8 cellular contexts compared by ENCODE assay signal in genomic region chrX:48538641-48539344, GRCh38. TPM values are rescaled to one million over a fixed set of nuclear protein-coding genes. Genes with fewer than 3 reads are reported as not detected.
DNase-seq lines count a peak whose midpoint lies in the region; ATAC-seq and TF ChIP-seq lines count a peak whose summit lies in the region.

No MANE protein-coding gene starts in this region.

- H3K9me3 Mint-ChIP-seq in activated T-cell treated with anti-CD3 and anti-CD28 coated beads, Interleukin-2, amount 50 U/mL, for 4 hours: no peaks in the 10 kb centered on the region

- peak overlapping the region; percentile 91 for H3K4me3 Mint-ChIP-seq in activated T-cell treated with anti-CD3 and anti-CD28 coated beads, Interleukin-2, amount 50 U/mL, for 4 hours

- ATAC-seq in activated T-cell treated with anti-CD3 and anti-CD28 coated beads, Interleukin-2, amount 50 U/mL, for 4 hours: no peak
- no peak for ATAC-seq in lung (ENCODE audit: insufficient read depth, low FRiP score)
- ATAC-seq in GM19351 (IDR thresholded peaks at IDR 0.05; ENCODE audit: unreplicated experiment): no peak
- ATAC-seq in GM18873 (IDR thresholded peaks at IDR 0.05; ENCODE audit: low FRiP score, unreplicated experiment): no peak

- H3K27me3 Mint-ChIP-seq in activated T-cell treated with anti-CD3 and anti-CD28 coated beads, Interleukin-2, amount 50 U/mL, for 4 hours (ENCODE audit: low read depth): no peaks in the 10 kb centered on the region

- H3K4me1 Mint-ChIP-seq in activated T-cell treated with anti-CD3 and anti-CD28 coated beads, Interleukin-2, amount 50 U/mL, for 4 hours (ENCODE audit: low read depth): peaks cover 14% of the 10 kb centered on the region

- H3K36me3 Mint-ChIP-seq in activated T-cell treated with anti-CD3 and anti-CD28 coated beads, Interleukin-2, amount 50 U/mL, for 4 hours (ENCODE audit: insufficient read depth): peaks cover 7% of the 10 kb centered on the region

- no peak for TF ChIP-seq CTCF in ascending aorta (IDR thresholded peaks at IDR 0.05)
- TF ChIP-seq CTCF in lung (IDR thresholded peaks at IDR 0.05; ENCODE audit: control extremely low read depth, extremely low read depth): no peak
- no peak for TF ChIP-seq CTCF in tibial nerve (IDR thresholded peaks at IDR 0.05)
- TF ChIP-seq CTCF in lower leg skin (IDR thresholded peaks at IDR 0.05): no peak

- H3K4me1 ChIP-seq in ascending aorta (no peaks in the 10 kb centered on the region), lung (ENCODE audit: control insufficient read depth in 2 of 2, insufficient read depth in 2 of 2, low read length in 2 of 2) (peaks cover 0 to 3% of the 10 kb centered on the region in 2 donors), tibial nerve (peaks cover 0 to 11% (median 2%) of the 10 kb centered on the region in 4 donors)

- no peak for TF ChIP-seq EP300 in tibial nerve (IDR thresholded peaks at IDR 0.05)

- intact Hi-C loops in ascending aorta (cut with DNase I) (loop anchor here (1.0 to 10.0 kb wide), 7 partner anchors 17 to 376 kb away; partner anchors contain the start of genes EBP, FTSJ1, HDAC6 and PIM2), lower leg skin (cut with DNase I; ENCODE audit: low total_unique reads) (no loop called here)

- peaks cover 0 to 4% of the 10 kb centered on the region in 2 donors for H3K36me3 ChIP-seq in ascending aorta
- no peaks in the 10 kb centered on the region for H3K36me3 ChIP-seq in lung (ENCODE audit: control insufficient read depth in 2 of 2, insufficient read depth in 2 of 2, low read length in 2 of 2)
- H3K36me3 ChIP-seq in tibial nerve: peaks cover 0 to 16% (median 0%) of the 10 kb centered on the region in 3 donors

- TF ChIP-seq POLR2A in tibial nerve (IDR thresholded peaks at IDR 0.05) (no peak), lower leg skin (IDR thresholded peaks at IDR 0.05) (no peak)

- no peaks in the 10 kb centered on the region for H3K27me3 ChIP-seq in ascending aorta
- H3K27me3 ChIP-seq in lung (ENCODE audit: control insufficient read depth, insufficient read depth): no peaks in the 10 kb centered on the region
- H3K27me3 ChIP-seq in tibial nerve: no peaks in the 10 kb centered on the region

- H3K9me3 ChIP-seq in ascending aorta: no peaks in the 10 kb centered on the region
- peaks cover 0 to 3% of the 10 kb centered on the region in 2 donors for H3K9me3 ChIP-seq in lung (ENCODE audit: control insufficient read depth in 2 of 2, insufficient read depth in 1 of 2, low read length in 1 of 2)
- H3K9me3 ChIP-seq in tibial nerve: no peaks in the 10 kb centered on the region

- H3K27ac ChIP-seq in ascending aorta (peak overlapping the region; percentile 79 to 87), lung (ENCODE audit: low read depth in 1 of 2, low read length in 1 of 2) (peak overlapping the region; percentile 65 to 87), tibial nerve (peak overlapping the region; percentile 92 to 97 (median 95))

- no peak for DNase-seq in activated T-cell treated with anti-CD3 and anti-CD28 coated beads, Interleukin-2, amount 50 U/mL, for 4 hours
- no peak for DNase-seq in activated T-cell treated with anti-CD3 and anti-CD28 coated beads, Interleukin-2, amount 50 U/mL, for 48 hours
- DNase-seq in ascending aorta (ENCODE audit: low spot score in 2 of 2): no peak
- DNase-seq in lung (ENCODE audit: low spot score): no peak
- DNase-seq in tibial nerve (ENCODE audit: low spot score in 2 of 2): no peak
- DNase-seq in lower leg skin (ENCODE audit: low spot score in 2 of 2): no peak

- peak overlapping the region in 1 of 2 donors; percentile 78 for H3K4me3 ChIP-seq in ascending aorta
- no peak overlapping the region for H3K4me3 ChIP-seq in lung
- peak overlapping the region in 3 of 4 donors; percentile 26 to 80 (median 66) for H3K4me3 ChIP-seq in tibial nerve
- H3K4me3 ChIP-seq in lower leg skin (ENCODE audit: low read depth, poor library complexity, severe bottlenecking): no peak overlapping the region

- WGBS in lung, 2 donors: 79 to 82% methylated on average over 23 of the region's 23 CpGs
- WGBS in tibial nerve, 2 donors: 80 to 82% methylated on average over 6 to 23 of the region's 23 CpGs
- 83 to 85% methylated on average over 21 to 23 of the region's 23 CpGs for WGBS in lower leg skin, 2 donors

RNA-seq across cellular contexts. Expression of gene TBC1D25, which starts 0.7 kb away (rescaled TPM):
- total RNA-seq in activated T-cell treated with anti-CD3 and anti-CD28 coated beads, Interleukin-2, amount 50 U/mL, for 4 hours: 10 to 100 TPM; 15.1 to 17.4 (median 16.5) TPM
- total RNA-seq in ascending aorta (8.2 TPM), lung (10 to 100 TPM in 1 of 2 donors, 1 to 10 TPM in 1; 8.2 to 15.2 TPM), tibial nerve (10 to 100 TPM in 3 of 4 donors, 1 to 10 TPM in 1; 9.9 to 15.9 (median 12.2) TPM), lower leg skin (10 to 100 TPM; 11.6 to 43.8 (median 16.2) TPM)
- polyA plus RNA-seq in lung: 10 to 100 TPM in 1 of 2 donors, 1 to 10 TPM in 1; 5.6 to 12.1 TPM

RNA-seq across cellular contexts. Expression of gene EBP, which starts 17.2 kb away (rescaled TPM):
- 100 to 1,000 TPM in 2 of 3 donors, 10 to 100 TPM in 1; 87.0 to 113 (median 106) TPM for total RNA-seq in activated T-cell treated with anti-CD3 and anti-CD28 coated beads, Interleukin-2, amount 50 U/mL, for 4 hours
- total RNA-seq in ascending aorta: 76.2 TPM
- 100 to 1,000 TPM in 1 of 2 donors, 10 to 100 TPM in 1; 41.5 to 154 TPM for total RNA-seq in lung
- polyA plus RNA-seq in lung: 100 to 1,000 TPM; 162 to 254 TPM
- 10 to 100 TPM; 21.1 to 29.2 (median 23.6) TPM for total RNA-seq in tibial nerve
- total RNA-seq in lower leg skin: 10 to 100 TPM; 43.5 to 87.0 (median 64.1) TPM

RNA-seq across cellular contexts. Expression of gene PORCN, which starts 30.0 kb away (rescaled TPM):
- total RNA-seq in activated T-cell treated with anti-CD3 and anti-CD28 coated beads, Interleukin-2, amount 50 U/mL, for 4 hours: 1 to 10 TPM; 7.5 to 10.0 (median 9.4) TPM
- total RNA-seq in ascending aorta: 6.2 TPM
- total RNA-seq in lung: 10 to 100 TPM in 1 of 2 donors, 1 to 10 TPM in 1; 3.3 to 12.8 TPM
- polyA plus RNA-seq in lung: 10 to 100 TPM; 11.6 to 12.0 TPM
- 10 to 100 TPM in 3 of 4 donors, 1 to 10 TPM in 1; 8.8 to 19.8 (median 16.1) TPM for total RNA-seq in tibial nerve
- total RNA-seq in lower leg skin: 10 to 100 TPM; 18.6 to 32.0 (median 23.2) TPM

RNA-seq across cellular contexts. Expression of gene RBM3, which starts 35.5 kb away (rescaled TPM):
- total RNA-seq in activated T-cell treated with anti-CD3 and anti-CD28 coated beads, Interleukin-2, amount 50 U/mL, for 4 hours: 100 to 1,000 TPM; 459 to 489 (median 484) TPM
- total RNA-seq in ascending aorta (119 TPM), lung (100 to 1,000 TPM; 117 to 346 TPM), tibial nerve (100 to 1,000 TPM; 170 to 235 (median 217) TPM), lower leg skin (100 to 1,000 TPM; 162 to 207 (median 198) TPM)
- polyA plus RNA-seq in lung: 100 to 1,000 TPM; 211 to 223 TPM

RNA-seq across cellular contexts. Expression of gene WDR13, which starts 58.5 kb away (rescaled TPM):
- 10 to 100 TPM; 36.4 to 49.5 (median 36.9) TPM for total RNA-seq in activated T-cell treated with anti-CD3 and anti-CD28 coated beads, Interleukin-2, amount 50 U/mL, for 4 hours
- total RNA-seq in ascending aorta (87.1 TPM), lung (100 to 1,000 TPM in 1 of 2 donors, 10 to 100 TPM in 1; 50.7 to 182 TPM), tibial nerve (100 to 1,000 TPM; 108 to 224 (median 126) TPM), lower leg skin (100 to 1,000 TPM in 3 of 4 donors, 10 to 100 TPM in 1; 87.8 to 143 (median 121) TPM)
- 100 to 1,000 TPM; 156 to 175 TPM for polyA plus RNA-seq in lung

Comparison
In these comparisons a context has a peak if more than half of its experiments do, and no peak if none do; other contexts are left out.
1. H3K4me3 ChIP-seq: peak in tibial nerve (3 of 4); none in lung (single experiment) and lower leg skin (single experiment).
2. Peak in every context shown above with its lines, with median percentiles within 50 percentile points of each other: H3K27ac ChIP-seq.